8 cellular contexts compared by ENCODE assay signal in the genomic region with DNA sequence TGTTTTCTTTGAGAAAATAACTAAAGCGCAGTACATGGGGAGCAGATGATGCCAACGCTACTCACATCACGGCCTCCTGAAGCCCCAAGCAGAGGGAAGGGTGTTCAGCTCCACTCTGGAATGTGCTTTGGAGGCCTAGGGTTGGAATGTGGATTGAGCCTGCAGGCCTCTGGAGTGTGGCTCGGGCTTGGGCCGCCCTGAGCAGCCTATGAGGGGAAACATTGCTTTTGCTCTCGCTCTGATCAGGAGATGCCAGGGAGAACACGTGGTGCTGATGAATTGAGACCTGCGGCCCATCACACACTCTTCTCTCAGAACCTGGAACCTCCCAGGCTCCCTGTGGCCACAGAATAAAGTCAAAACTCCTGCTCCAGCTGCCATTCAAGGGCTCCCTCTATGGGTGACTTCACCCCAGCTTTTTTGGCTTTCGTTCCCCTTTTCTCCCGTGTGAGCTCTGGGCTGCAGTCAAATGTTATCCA. TPM values are rescaled to one million over a fixed set of nuclear protein-coding genes. Genes with fewer than 3 reads are reported as not detected.
DNase-seq lines count a peak whose midpoint lies in the region; TF ChIP-seq lines count a peak whose summit lies in the region.

No MANE protein-coding gene starts in this region.

- no peak overlapping the region for H3K4me3 Mint-ChIP-seq in MCF 10A (ENCODE audit: unreplicated experiment)

- H3K9ac ChIP-seq in stomach smooth muscle (ENCODE audit: low read length in 2 of 2): peak overlapping the region in 1 of 2 donors; percentile 29

- DNase-seq in MCF 10A (ENCODE audit: unreplicated experiment) (peak; percentile 33), breast epithelium (ENCODE audit: low spot score in 2 of 2) (no peak), UCSD-AML1 (lab: John Stamatoyannopoulos, UW; ENCODE audit: unreplicated experiment) (peak; percentile 26), left ventricle myocardium inferior (no peak), DMS153 treated with DMSO at 0.1 percent for 48 hours (lab: John Stamatoyannopoulos, UW; ENCODE audit: unreplicated experiment) (no peak)
- no peak for DNase-seq in stimulated activated CD4-positive, alpha-beta T cell treated with anti-CD3 and anti-CD28 coated beads, Interleukin-1b, Interleukin-23, amount 100 ng/mL, for 48 hours
- no peak for DNase-seq in stimulated activated CD4-positive, alpha-beta T cell treated with anti-CD3 and anti-CD28 coated beads, Interleukin-4, amount 100 ng/mL, for 24 hours

- TF ChIP-seq CTCF in MCF 10A (IDR thresholded peaks at IDR 0.05; ENCODE audit: unreplicated experiment) (peak; percentile 50), breast epithelium (IDR thresholded peaks at IDR 0.05) (no peak), left ventricle myocardium inferior (IDR thresholded peaks at IDR 0.05; ENCODE audit: borderline replicate concordance) (peak; percentile 58)

- H3K4me3 ChIP-seq in breast epithelium: no peak overlapping the region
- no peak overlapping the region for H3K4me3 ChIP-seq in left ventricle myocardium inferior
- H3K4me3 ChIP-seq in stomach smooth muscle (ENCODE audit: low read length in 2 of 2): no peak overlapping the region

- H3K27ac ChIP-seq in breast epithelium: no peak overlapping the region
- peak overlapping the region; percentile 11 for H3K27ac ChIP-seq in left ventricle myocardium inferior (replicated peaks)
- peak overlapping the region; percentile 89 for H3K27ac ChIP-seq in stomach smooth muscle (ENCODE audit: low read length)

- H3K4me1 Mint-ChIP-seq in MCF 10A (ENCODE audit: insufficient read depth, unreplicated experiment): peaks cover 8% of the 10 kb centered on the region

- H3K27me3 Mint-ChIP-seq in MCF 10A (ENCODE audit: insufficient read depth, unreplicated experiment): no peaks in the 10 kb centered on the region

- BruUV-seq in MCF 10A (replicated peaks; lab: Mats Ljungman, UMichigan): no TSS peak

- no peak overlapping the region for H3K27ac Mint-ChIP-seq in MCF 10A (ENCODE audit: low read depth, unreplicated experiment)

- no peaks in the 10 kb centered on the region for H3K9me3 Mint-ChIP-seq in MCF 10A (ENCODE audit: unreplicated experiment)

- H3K36me3 ChIP-seq in breast epithelium: no peaks in the 10 kb centered on the region
- H3K36me3 ChIP-seq in left ventricle myocardium inferior: no peaks in the 10 kb centered on the region
- no peaks in the 10 kb centered on the region for H3K36me3 ChIP-seq in stomach smooth muscle (ENCODE audit: control insufficient read depth in 2 of 2, insufficient read depth in 2 of 2, low read length in 2 of 2)

- no peak for TF ChIP-seq POLR2A in breast epithelium (IDR thresholded peaks at IDR 0.05)

- POLR2A ChIA-PET in MCF 10A (lab: Yijun Ruan, JAX): interaction anchor here (1.1 to 1.5 kb wide), 3 partner anchors 29 to 159 kb away, joined by 3 read pairs; a partner anchor contains a TSS

- H3K4me1 ChIP-seq in breast epithelium: no peaks in the 10 kb centered on the region
- H3K4me1 ChIP-seq in left ventricle myocardium inferior: peaks cover 30% of the 10 kb centered on the region
- H3K4me1 ChIP-seq in stomach smooth muscle (ENCODE audit: control insufficient read depth, insufficient read depth, low read length): peaks cover 58% of the 10 kb centered on the region

- H3K27me3 ChIP-seq in breast epithelium (no peaks in the 10 kb centered on the region), left ventricle myocardium inferior (ENCODE audit: low read depth) (no peaks in the 10 kb centered on the region), stomach smooth muscle (ENCODE audit: control insufficient read depth in 1 of 2, insufficient read depth in 2 of 2, low read length in 2 of 2) (no peaks in the 10 kb centered on the region)

- no peaks in the 10 kb centered on the region for H3K36me3 Mint-ChIP-seq in MCF 10A (ENCODE audit: insufficient read depth, unreplicated experiment)

- H3K9me3 ChIP-seq in breast epithelium: no peaks in the 10 kb centered on the region
- no peaks in the 10 kb centered on the region for H3K9me3 ChIP-seq in left ventricle myocardium inferior (replicated peaks)
- H3K9me3 ChIP-seq in stomach smooth muscle (ENCODE audit: control insufficient read depth in 2 of 2, low read length in 2 of 2): no peaks in the 10 kb centered on the region

- intact Hi-C loops in MCF 10A (cut with micrococcal nuclease): no loop called here
- intact Hi-C loops in breast epithelium (cut with DNase I; ENCODE audit: low total_unique reads): loop anchor here (5.0 kb wide), 1 partner anchor 1388 kb away; no protein-coding TSS in a partner anchor
- intact Hi-C loops in left ventricle myocardium inferior (cut with micrococcal nuclease): loop anchor here (10.0 kb wide), 2 partner anchors 95 to 165 kb away; a partner anchor contains a TSS

- CTCF ChIA-PET in MCF 10A (lab: Yijun Ruan, JAX): interaction anchor here (0.6 to 2.0 kb wide), 22 partner anchors 8 to 303 kb away, joined by 3 to 16 read pairs (median 4); a partner anchor contains a TSS

RNA-seq across cellular contexts. Expression of a gene that starts 23.3 kb away (rescaled TPM):
- total RNA-seq in MCF 10A (2022): 1.1 and 1.3 TPM in 2 replicates
- 1 to 10 TPM; 2.3 to 2.9 (median 2.9) TPM for total RNA-seq in breast epithelium
- total RNA-seq in left ventricle myocardium inferior: 0.41 TPM

RNA-seq across cellular contexts. Expression of a gene that starts 47.2 kb away (rescaled TPM):
- not detected in 2 replicates for total RNA-seq in MCF 10A (2022)
- total RNA-seq in breast epithelium: 1 to 10 TPM in 1 of 3 donors, under 1 TPM in 1, not detected in 1; 0.32 to 1.6 TPM
- 552 TPM for total RNA-seq in left ventricle myocardium inferior

RNA-seq across cellular contexts. Expression of a gene that starts 54.5 kb away (rescaled TPM):
- 140 and 161 TPM in 2 replicates for total RNA-seq in MCF 10A (2022)
- 100 to 1,000 TPM; 131 to 185 (median 148) TPM for total RNA-seq in breast epithelium
- total RNA-seq in left ventricle myocardium inferior: 377 TPM

RNA-seq across cellular contexts. Expression of a gene that starts 59.5 kb away (rescaled TPM):
- total RNA-seq in MCF 10A (2022) (0.42 and 0.61 TPM in 2 replicates), breast epithelium (10 to 100 TPM in 1 of 3 donors, 1 to 10 TPM in 2; 1.8 to 15.8 (median 6.9) TPM), left ventricle myocardium inferior (0.44 TPM)

Comparison
In these comparisons a context has a peak if more than half of its experiments do, and no peak if none do; other contexts are left out.
1. DNase-seq: peak in MCF 10A (single experiment) and UCSD-AML1 (single experiment); none in breast epithelium (0 of 2), left ventricle myocardium inferior (single experiment), stimulated activated CD4-positive, alpha-beta T cell treated with anti-CD3 and anti-CD28 coated beads, Interleukin-1b, Interleukin-23, amount 100 ng/mL, for 48 hours (single experiment), stimulated activated CD4-positive, alpha-beta T cell treated with anti-CD3 and anti-CD28 coated beads, Interleukin-4, amount 100 ng/mL, for 24 hours (single experiment) and DMS153 treated with DMSO at 0.1 percent for 48 hours (single experiment).
2. CTCF ChIP-seq: peak in MCF 10A (single experiment) and left ventricle myocardium inferior (single experiment); none in breast epithelium (0 of 3).
3. H3K27ac ChIP-seq: peak in left ventricle myocardium inferior (single experiment) and stomach smooth muscle (single experiment); none in breast epithelium (0 of 2).
4. RNA of a gene that starts 47.2 kb away (total RNA-seq): 552 TPM in left ventricle myocardium inferior (single experiment); 0.32 to 1.6 TPM in breast epithelium and not detected in MCF 10A; every median in the first group is over 100 times any median in the second.